Comparison of ENCODE assay signal across 8 cellular contexts in the genomic region with DNA sequence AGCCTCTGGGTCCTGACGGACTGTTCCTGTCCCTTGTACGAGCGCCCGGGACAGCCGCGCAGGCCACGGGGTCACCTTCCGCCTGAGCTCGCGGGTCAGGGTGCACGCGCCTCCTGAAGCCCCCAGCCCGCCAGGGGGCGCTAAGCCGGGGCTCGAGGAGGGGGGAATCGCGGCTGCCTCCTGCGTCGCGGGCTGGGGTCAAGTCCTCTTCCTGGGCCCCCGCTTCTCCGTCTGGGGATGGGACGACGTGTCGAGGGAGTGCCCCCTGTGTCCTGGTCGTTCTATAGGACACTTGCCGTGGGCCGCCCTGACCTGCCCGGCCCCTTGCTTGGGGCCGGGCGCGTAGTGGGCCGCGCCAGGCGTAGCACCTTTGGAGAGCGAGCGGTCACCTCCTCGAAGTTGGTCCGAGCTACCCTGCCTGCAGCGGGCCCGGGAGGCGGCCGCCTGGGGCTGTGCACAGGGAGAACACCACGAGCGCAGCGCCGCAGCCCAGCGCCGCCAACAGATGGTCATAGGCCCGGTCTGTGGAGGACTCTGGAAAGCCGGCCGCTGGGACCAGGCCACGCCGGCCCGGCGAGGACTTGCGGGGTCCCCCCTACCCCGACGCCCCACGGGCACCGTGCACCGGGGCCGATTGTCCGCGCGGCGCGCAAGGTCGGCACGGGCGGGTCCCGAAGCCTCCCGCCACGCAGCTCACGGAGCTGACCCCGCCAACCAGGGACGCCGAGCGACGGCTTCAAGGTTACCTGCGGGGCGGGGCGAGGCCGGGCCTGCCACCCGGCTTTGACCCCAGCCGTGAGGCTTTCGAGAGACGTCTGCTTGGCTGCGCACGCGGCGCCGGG. TPM values are rescaled to one million over a fixed set of nuclear protein-coding genes. Genes with fewer than 3 reads are reported as not detected.
DNase-seq lines count a peak whose midpoint lies in the region; ATAC-seq, FAIRE-seq and TF ChIP-seq lines count a peak whose summit lies in the region.

No MANE protein-coding gene starts in this region.

- H3K27ac Mint-ChIP-seq in activated naive CD8-positive, alpha-beta T cell: no peak overlapping the region
- no peak overlapping the region for H3K27ac Mint-ChIP-seq in progenitor cell of endocrine pancreas

- H3K36me3 Mint-ChIP-seq in activated naive CD8-positive, alpha-beta T cell: no peaks in the 10 kb centered on the region
- H3K36me3 Mint-ChIP-seq in progenitor cell of endocrine pancreas (ENCODE audit: insufficient read depth): no peaks in the 10 kb centered on the region

- H3K27me3 Mint-ChIP-seq in activated naive CD8-positive, alpha-beta T cell: peaks cover 24% of the 10 kb centered on the region
- peaks cover 69% of the 10 kb centered on the region for H3K27me3 Mint-ChIP-seq in progenitor cell of endocrine pancreas

- TF ChIP-seq CTCF in heart right ventricle (IDR thresholded peaks at IDR 0.05): peak; percentile 71 to 96 (median 94)
- TF ChIP-seq CTCF in progenitor cell of endocrine pancreas (IDR thresholded peaks at IDR 0.05; ENCODE audit: unreplicated experiment): peak; percentile 98
- peak; percentile 87 for TF ChIP-seq CTCF in upper lobe of right lung (IDR thresholded peaks at IDR 0.05)

- in situ Hi-C loops in G401 (cut with HindIII; ENCODE audit: low sequenced_read_pairs): no loop called here

- H3K4me1 ChIP-seq in heart right ventricle (peaks cover 2 to 52% (median 40%) of the 10 kb centered on the region in 9 donors), upper lobe of right lung (peaks cover 27% of the 10 kb centered on the region)

- H3K9me3 ChIP-seq in heart right ventricle (no peaks in the 10 kb centered on the region), upper lobe of right lung (no peaks in the 10 kb centered on the region)

- intact Hi-C loops in heart right ventricle (cut with DNase I) (loop anchor here in 9 of 10 donors (1.0 to 10.0 kb wide), 12 partner anchors 26 to 476 kb away; a partner anchor contains a TSS), upper lobe of right lung (cut with DNase I) (loop anchor here (5.0 kb wide), 1 partner anchor 108 kb away; no protein-coding TSS in a partner anchor)

- ATAC-seq in heart right ventricle (peak; percentile 59 to 78 (median 69)), upper lobe of right lung (peak; percentile 74)

- DNase-seq in G401 (ENCODE audit: low spot score) (peak; percentile 36), KG1 (lab: John Stamatoyannopoulos, UW) (peak; percentile 92), SKM-1 (lab: John Stamatoyannopoulos, UW; ENCODE audit: unreplicated experiment) (peak; percentile 62), heart right ventricle (peak; percentile 77 to 86), progenitor cell of endocrine pancreas (ENCODE audit: low spot score, unreplicated experiment) (peak; percentile 73), upper lobe of right lung (peak; percentile 90), RCC 7860 (ENCODE audit: low spot score) (no peak)

- no peak for FAIRE-seq in RCC 7860 (lab: Jason Lieb, UNC)

- H3K27ac ChIP-seq in heart right ventricle (peak overlapping the region; percentile 16 to 79 (median 63)), upper lobe of right lung (no peak overlapping the region)

- H3K27me3 ChIP-seq in heart right ventricle (peaks cover 0 to 98% (median 3%) of the 10 kb centered on the region in 7 donors), upper lobe of right lung (peaks cover 30% of the 10 kb centered on the region)

- peaks cover 18% of the 10 kb centered on the region for H3K4me1 Mint-ChIP-seq in activated naive CD8-positive, alpha-beta T cell (ENCODE audit: low read depth)
- peaks cover 21% of the 10 kb centered on the region for H3K4me1 Mint-ChIP-seq in progenitor cell of endocrine pancreas (ENCODE audit: low read depth)

- peak overlapping the region; percentile 71 for H3K4me3 Mint-ChIP-seq in activated naive CD8-positive, alpha-beta T cell
- peak overlapping the region; percentile 66 for H3K4me3 Mint-ChIP-seq in progenitor cell of endocrine pancreas (ENCODE audit: low read depth)

- H3K36me3 ChIP-seq in heart right ventricle (no peaks in the 10 kb centered on the region), upper lobe of right lung (no peaks in the 10 kb centered on the region)

- 1% methylated on average over 84 to 94 of the region's 94 CpGs for WGBS in heart right ventricle, 2 donors

- no peaks in the 10 kb centered on the region for H3K9me3 Mint-ChIP-seq in activated naive CD8-positive, alpha-beta T cell (ENCODE audit: low read depth)
- no peaks in the 10 kb centered on the region for H3K9me3 Mint-ChIP-seq in progenitor cell of endocrine pancreas (ENCODE audit: low read depth)

- peak overlapping the region; percentile 45 to 83 (median 70) for H3K4me3 ChIP-seq in heart right ventricle
- H3K4me3 ChIP-seq in upper lobe of right lung: peak overlapping the region; percentile 63

RNA-seq across cellular contexts. Expression of a gene that starts 2.7 kb away (rescaled TPM):
- 20.5 and 21.6 TPM in 2 replicates for total RNA-seq in G401 (2014; rRNA removed; shearing (Covaris generic))
- 10 to 100 TPM in 1 of 10 donors, 1 to 10 TPM in 9; 5.1 to 12.0 (median 8.1) TPM for total RNA-seq in heart right ventricle
- polyA plus RNA-seq in heart right ventricle: 1 to 10 TPM; 5.3 to 6.7 TPM
- 1.5 and 1.7 TPM in 2 replicates for total RNA-seq in progenitor cell of endocrine pancreas
- total RNA-seq in upper lobe of right lung: 8.7 TPM
